ENCODE assay signal across 13 cellular contexts in the genomic region with DNA sequence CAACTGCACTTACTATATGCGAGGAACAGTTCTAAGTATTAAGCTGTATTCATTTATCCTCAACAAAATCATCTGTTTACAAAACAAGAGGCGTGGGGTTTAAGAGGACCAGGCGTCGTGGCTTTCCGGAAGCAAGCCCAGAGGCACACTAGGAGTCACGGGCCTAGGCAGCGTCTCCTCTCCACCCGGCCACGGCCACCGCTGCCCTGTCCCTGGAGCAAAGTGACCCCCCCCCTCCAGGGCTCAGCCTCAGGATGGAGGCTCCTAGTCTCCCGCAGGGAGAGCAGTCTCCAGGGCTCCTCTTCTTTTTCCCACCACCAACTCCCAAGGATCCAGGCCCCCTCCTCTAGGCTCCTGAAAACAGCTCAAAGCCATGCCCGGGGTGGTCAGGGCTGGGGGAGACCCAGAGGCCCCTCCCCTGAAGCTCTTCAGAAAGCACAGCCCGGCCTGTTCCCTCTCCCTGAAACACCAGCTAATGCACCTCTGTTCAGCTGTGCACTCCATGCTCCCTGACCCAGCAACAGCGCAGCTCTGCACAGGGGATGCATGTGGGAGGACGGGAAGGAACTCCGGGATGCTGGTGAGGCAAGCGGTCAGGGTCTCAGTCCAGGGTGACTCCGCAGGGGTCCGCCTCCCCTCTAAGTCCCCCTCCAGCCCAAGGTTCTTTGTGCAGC. TPM values are rescaled to one million over a fixed set of nuclear protein-coding genes. Genes with fewer than 3 reads are reported as not detected.
A peak's percentile ranks its signal among the peaks of the same experiment; 100 is the strongest.
DNase-seq lines count a peak whose midpoint lies in the region; ATAC-seq and TF ChIP-seq lines count a peak whose summit lies in the region.
"Had no signal": no experiment of that assay in that cellular context is flagged by ENCODE, and none has a peak within 500 bp of the region (broad histone marks: within the 10 kb centered on the region; RNA-seq: fewer than 3 reads in every experiment).

No MANE protein-coding gene starts in this region.

- H3K9me2 ChIP-seq in hepatocyte (replicated peaks; ENCODE audit: insufficient read depth): no peaks in the 10 kb centered on the region
- no peaks in the 10 kb centered on the region for H3K9me2 ChIP-seq in PC-3 (replicated peaks; ENCODE audit: low read length)

- ATAC-seq in CD4-positive, CD25-positive, alpha-beta regulatory T cell (ENCODE audit: low read depth in 2 of 2): no peak
- ATAC-seq in PC-3: no peak
- ATAC-seq: activated T-helper 17 cell treated with anti-CD3 and anti-CD28 coated beads, Interleukin-2, amount 50 U/mL, for 72 hours had no signal

- H3K36me3 Mint-ChIP-seq in CD4-positive, CD25-positive, alpha-beta regulatory T cell: peaks cover 6% of the 10 kb centered on the region

- H3K9me3 ChIP-seq in CD4-positive, CD25-positive, alpha-beta regulatory T cell (ENCODE audit: control insufficient read depth in 2 of 2, low read length in 2 of 2): no peaks in the 10 kb centered on the region
- no peaks in the 10 kb centered on the region for H3K9me3 ChIP-seq in hepatocyte (ENCODE audit: low read depth)
- no peaks in the 10 kb centered on the region for H3K9me3 ChIP-seq in PC-3 (ENCODE audit: low read length)
- no peaks in the 10 kb centered on the region for H3K9me3 ChIP-seq in MG63
- H3K9me3 ChIP-seq: BE2C had no signal

- H2AFZ ChIP-seq in hepatocyte: no peak overlapping the region
- no peak overlapping the region for H2AFZ ChIP-seq in PC-3 (ENCODE audit: low read length)

- H3K9ac ChIP-seq in PC-3 (ENCODE audit: low read length): no peak overlapping the region

- TF ChIP-seq CTCF in astrocyte of the spinal cord (IDR thresholded peaks at IDR 0.05; ENCODE audit: low read depth, low read length): no peak
- no peak for TF ChIP-seq CTCF in hepatocyte (IDR thresholded peaks at IDR 0.05; ENCODE audit: poor library complexity)
- TF ChIP-seq CTCF in PC-3 (conservative IDR thresholded peaks at IDR 0.05; ENCODE audit: low read depth, low read length): no peak

- 88% methylated on average over 19 of the region's 19 CpGs for WGBS in hepatocyte (ENCODE audit: low lambda C conversion rate, missing lambda C conversion rate)

- H3K4me3 Mint-ChIP-seq in CD4-positive, CD25-positive, alpha-beta regulatory T cell: no peak overlapping the region
- H3K4me3 Mint-ChIP-seq: activated T-helper 17 cell treated with anti-CD3 and anti-CD28 coated beads, Interleukin-2, amount 50 U/mL, for 72 hours had no signal

- H3K9me3 Mint-ChIP-seq in CD4-positive, CD25-positive, alpha-beta regulatory T cell: no peaks in the 10 kb centered on the region
- H3K9me3 Mint-ChIP-seq: activated T-helper 17 cell treated with anti-CD3 and anti-CD28 coated beads, Interleukin-2, amount 50 U/mL, for 72 hours had no signal

- no peaks in the 10 kb centered on the region for H3K27me3 Mint-ChIP-seq in CD4-positive, CD25-positive, alpha-beta regulatory T cell
- H3K27me3 Mint-ChIP-seq: activated T-helper 17 cell treated with anti-CD3 and anti-CD28 coated beads, Interleukin-2, amount 50 U/mL, for 72 hours had no signal

- peaks cover 8% of the 10 kb centered on the region for H4K20me1 ChIP-seq in hepatocyte (ENCODE audit: insufficient read depth, poor library complexity, severe bottlenecking)
- H4K20me1 ChIP-seq in PC-3 (ENCODE audit: low read length): no peaks in the 10 kb centered on the region

- intact Hi-C loops in PC-3 (cut with micrococcal nuclease): no loop called here

- H3K79me2 ChIP-seq in hepatocyte: peaks cover 13% of the 10 kb centered on the region
- peaks cover 49% of the 10 kb centered on the region for H3K79me2 ChIP-seq in PC-3 (ENCODE audit: low read length)

- in situ Hi-C loops in astrocyte of the spinal cord (cut with HindIII; ENCODE audit: low sequenced_read_pairs): no loop called here

- H3K36me3 ChIP-seq in CD4-positive, CD25-positive, alpha-beta regulatory T cell (ENCODE audit: control insufficient read depth, insufficient read depth, low read length): peaks cover 11% of the 10 kb centered on the region
- H3K36me3 ChIP-seq in hepatocyte (replicated peaks; ENCODE audit: insufficient read depth, low read depth): no peaks in the 10 kb centered on the region
- no peaks in the 10 kb centered on the region; the same call in 1 of the 2 replicates for H3K36me3 ChIP-seq in PC-3 (ENCODE audit: low read depth, low read length)
- H3K36me3 ChIP-seq in MG63: peaks cover 14% of the 10 kb centered on the region

- CTCF ChIA-PET in PC-3 (lab: Charles Lee): interaction anchor here (0.6 to 1.9 kb wide), 2 partner anchors 15 to 28 kb away, joined by 3 to 5 read pairs; no protein-coding TSS in a partner anchor

- POLR2A ChIA-PET in PC-3 (lab: Charles Lee; ENCODE audit: unreplicated experiment): no interaction called here

- H3K4me2 ChIP-seq in hepatocyte: peak overlapping the region; percentile 70
- no peak overlapping the region for H3K4me2 ChIP-seq in PC-3 (ENCODE audit: low read length)

- no peaks in the 10 kb centered on the region for H3K27me3 ChIP-seq in CD4-positive, CD25-positive, alpha-beta regulatory T cell (ENCODE audit: control insufficient read depth, insufficient read depth, low read length)
- H3K27me3 ChIP-seq in hepatocyte (no peaks in the 10 kb centered on the region), PC-3 (ENCODE audit: low read length) (no peaks in the 10 kb centered on the region), MG63 (no peaks in the 10 kb centered on the region)
- H3K27me3 ChIP-seq: BE2C had no signal

- H3K4me1 ChIP-seq in CD4-positive, CD25-positive, alpha-beta regulatory T cell (ENCODE audit: control insufficient read depth, insufficient read depth, low read length, poor library complexity, severe bottlenecking): peaks cover 26% of the 10 kb centered on the region
- H3K4me1 ChIP-seq in hepatocyte (ENCODE audit: insufficient read depth) (peaks cover 34% of the 10 kb centered on the region), PC-3 (ENCODE audit: insufficient read depth, low read length) (peaks cover 32% of the 10 kb centered on the region)

- H3F3A ChIP-seq in PC-3 (ENCODE audit: low read length, unreplicated experiment): no peaks in the 10 kb centered on the region

- H3K27ac ChIP-seq in CD4-positive, CD25-positive, alpha-beta regulatory T cell (ENCODE audit: insufficient read depth, low read length, poor library complexity, severe bottlenecking): no peak overlapping the region
- H3K27ac ChIP-seq in hepatocyte (no peak overlapping the region), PC-3 (ENCODE audit: low read length) (no peak overlapping the region)

- H3K27ac Mint-ChIP-seq in CD4-positive, CD25-positive, alpha-beta regulatory T cell: peak overlapping the region in 2 of 3 donors; percentile 36 to 43
- H3K27ac Mint-ChIP-seq: activated T-helper 17 cell treated with anti-CD3 and anti-CD28 coated beads, Interleukin-2, amount 50 U/mL, for 72 hours had no signal

- no peak for DNase-seq in CD4-positive, CD25-positive, alpha-beta regulatory T cell
- no peak for DNase-seq in astrocyte of the spinal cord (ENCODE audit: low read depth, low spot score)
- no peak for DNase-seq in hepatocyte (ENCODE audit: low spot score)
- no peak for DNase-seq in skeletal muscle cell (ENCODE audit: low read depth)
- no peak for DNase-seq in PC-3
- no peak for DNase-seq in glomerular visceral epithelial cell (ENCODE audit: extremely low spot score)
- DNase-seq in MG63: no peak
- no peak for DNase-seq in NCI-H128 (lab: John Stamatoyannopoulos, UW; ENCODE audit: unreplicated experiment)
- DNase-seq: BE2C; NCI-H510A treated with DMSO at 0.1 percent for 48 hours; stimulated activated CD4-positive, alpha-beta T cell treated with anti-CD3 and anti-CD28 coated beads, Interleukin-1b, Interleukin-23, amount 100 ng/mL, for 48 hours; T1000 had no signal

- peaks cover 5 to 28% (median 19%) of the 10 kb centered on the region in 4 donors for H3K4me1 Mint-ChIP-seq in CD4-positive, CD25-positive, alpha-beta regulatory T cell

- BruUV-seq in PC-3 (replicated peaks; lab: Mats Ljungman, UMichigan): no TSS peak

- H3K4me3 ChIP-seq in CD4-positive, CD25-positive, alpha-beta regulatory T cell (ENCODE audit: low read depth, low read length): no peak overlapping the region
- H3K4me3 ChIP-seq in astrocyte of the spinal cord (ENCODE audit: low read depth, low read length) (peak overlapping the region; percentile 46), hepatocyte (no peak overlapping the region), skeletal muscle cell (ENCODE audit: low read depth, low read length) (peak overlapping the region; percentile 51), PC-3 (ENCODE audit: low read length) (no peak overlapping the region), MG63 (no peak overlapping the region)

RNA-seq across cellular contexts. Expression of a gene that starts 16.8 kb away (rescaled TPM):
- 139 TPM for total RNA-seq in CD4-positive, CD25-positive, alpha-beta regulatory T cell
- 1 to 10 TPM in 3 of 4 donors, under 1 TPM in 1; 0.93 to 2.5 (median 1.7) TPM for polyA plus RNA-seq in CD4-positive, CD25-positive, alpha-beta regulatory T cell
- total RNA-seq in hepatocyte (9.0 and 11.6 TPM in 2 replicates), PC-3 (2014; rRNA removed) (43.7 and 49.3 TPM in 2 replicates)
- polyA plus RNA-seq in hepatocyte: 5.9 and 6.7 TPM in 2 replicates
- total RNA-seq in MG63 (2014; rRNA removed; shearing (Covaris generic); ENCODE audit: low replicate concordance): 6.3 and 22.2 TPM in 2 replicates

Comparison
In these comparisons a context has a peak if more than half of its experiments do, and no peak if none do; other contexts are left out.
1. H3K4me3 ChIP-seq: peak in astrocyte of the spinal cord (single experiment) and skeletal muscle cell (single experiment); none in CD4-positive, CD25-positive, alpha-beta regulatory T cell (single experiment), hepatocyte (single experiment), PC-3 (single experiment) and MG63 (single experiment).